ENCODE assay signal across 8 cellular contexts in the genomic region with DNA sequence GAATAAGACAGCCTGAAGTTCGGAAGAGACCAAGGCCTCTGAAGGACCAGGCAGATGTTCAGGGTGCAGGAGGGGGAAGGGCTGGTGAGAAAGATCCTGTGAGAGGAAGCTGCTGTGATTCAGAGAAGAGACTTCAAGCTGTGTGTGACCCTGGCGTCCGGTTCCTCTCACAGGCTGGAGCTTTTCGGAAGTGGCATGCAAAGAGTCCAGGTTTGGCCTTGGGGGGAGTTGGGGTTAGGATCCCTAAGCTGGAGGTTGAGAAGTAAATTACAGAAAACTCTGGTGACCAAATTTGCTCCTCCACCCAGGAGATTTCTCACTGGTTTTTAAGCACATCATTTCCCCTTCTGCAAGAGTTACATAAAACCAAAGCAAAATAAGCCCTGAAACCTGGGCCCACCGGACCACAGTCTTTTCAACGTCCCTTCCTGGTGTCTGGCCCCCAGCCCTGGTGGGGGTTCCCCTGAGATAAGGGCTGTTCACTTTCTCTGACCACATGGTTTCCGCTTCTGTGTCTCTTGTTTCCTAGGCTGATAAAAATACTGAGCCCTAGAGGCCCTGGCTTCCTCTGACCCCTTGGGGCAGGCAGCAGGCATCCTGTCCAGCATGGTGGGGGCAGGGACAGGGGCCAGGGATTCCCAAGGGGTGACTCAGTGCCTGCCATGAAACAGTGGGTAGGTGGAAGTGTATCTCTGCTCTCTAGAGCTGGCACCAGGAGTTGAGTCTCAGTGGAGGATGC. TPM values are rescaled to one million over a fixed set of nuclear protein-coding genes. Genes with fewer than 3 reads are reported as not detected.
A peak's percentile ranks its signal among the peaks of the same experiment; 100 is the strongest.
DNase-seq lines count a peak whose midpoint lies in the region; ATAC-seq, FAIRE-seq and TF ChIP-seq lines count a peak whose summit lies in the region.

No MANE protein-coding gene starts in this region.

- DNase-seq in GM12891 (ENCODE audit: insufficient read length, low spot score) (no peak), GM23338 (ENCODE audit: low spot score) (peak; percentile 15), M059J (ENCODE audit: low read depth) (peak; percentile 98), head of caudate nucleus (peak in 22 of 42 donors; percentile 24 to 68 (median 46)), sigmoid colon (peak; percentile 73), NCI-H446 (lab: John Stamatoyannopoulos, UW) (no peak), NCI-H774 (lab: John Stamatoyannopoulos, UW) (no peak)
- DNase-seq in activated T-cell treated with anti-CD3 and anti-CD28 coated beads, Interleukin-2, amount 50 U/mL, for 48 hours: peak; percentile 78

- H3K4me3 ChIP-seq in GM23338: no peak overlapping the region
- H3K4me3 ChIP-seq in sigmoid colon: no peak overlapping the region

- no peaks in the 10 kb centered on the region for H3K36me3 ChIP-seq in GM23338 (ENCODE audit: insufficient read depth)
- peaks cover 11 to 40% (median 20%) of the 10 kb centered on the region in 4 donors for H3K36me3 ChIP-seq in sigmoid colon

- no peaks in the 10 kb centered on the region for H3K9me2 ChIP-seq in GM23338 (ENCODE audit: insufficient read depth)

- peaks cover 18% of the 10 kb centered on the region for H3K4me1 Mint-ChIP-seq in GM23338

- no peaks in the 10 kb centered on the region for H3K9me3 ChIP-seq in sigmoid colon

- peaks cover 25% of the 10 kb centered on the region for H3K36me3 Mint-ChIP-seq in GM23338 (ENCODE audit: low read depth)

- intact Hi-C loops in head of caudate nucleus (cut with DNase I): no loop called here
- intact Hi-C loops in sigmoid colon (cut with DNase I): no loop called here

- WGBS in sigmoid colon, 2 donors: 43 to 83% methylated on average over 7 of the region's 7 CpGs

- peaks cover 3% of the 10 kb centered on the region for H3K27me3 Mint-ChIP-seq in GM23338 (ENCODE audit: insufficient read depth, low read depth, poor library complexity)

- H4K20me1 ChIP-seq in GM23338 (replicated peaks; ENCODE audit: insufficient read depth): no peaks in the 10 kb centered on the region

- H3K4me1 ChIP-seq in GM23338 (ENCODE audit: insufficient read depth) (peaks cover 3% of the 10 kb centered on the region; the same call in 1 of the 2 replicates), sigmoid colon (peaks cover 0 to 20% (median 5%) of the 10 kb centered on the region in 4 donors)

- no peak for TF ChIP-seq EP300 in sigmoid colon (IDR thresholded peaks at IDR 0.05)

- peak; percentile 61; the same call in 1 of the 2 replicates for TF ChIP-seq POLR2A in GM12891 (IDR thresholded peaks at IDR 0.05; ENCODE audit: low read depth, low read length)
- TF ChIP-seq POLR2A in sigmoid colon (IDR thresholded peaks at IDR 0.05): no peak

- H3K4me2 ChIP-seq in GM23338: no peak overlapping the region

- 0 out of 2 replicates have a peak, but pooled peaks cover 2% of the 10 kb centered on the region for H3F3A ChIP-seq in GM23338 (replicated peaks; ENCODE audit: low read depth)

- H3K9me3 Mint-ChIP-seq in GM23338: no peaks in the 10 kb centered on the region; the same call in 2 of the 3 replicates

- peak; percentile 40; the same call in 2 of the 3 replicates for ATAC-seq in GM23338

- H3K27ac Mint-ChIP-seq in GM23338: no peak overlapping the region

- H2AFZ ChIP-seq in GM23338: no peak overlapping the region

- TF ChIP-seq CTCF in GM23338 (conservative IDR thresholded peaks at IDR 0.05; ENCODE audit: low read depth in 2 of 2) (no peak), sigmoid colon (IDR thresholded peaks at IDR 0.05) (no peak)

- FAIRE-seq in GM12891 (lab: Jason Lieb, UNC): peak; percentile 96

- H3K27me3 ChIP-seq in GM23338 (ENCODE audit: insufficient read depth) (no peaks in the 10 kb centered on the region), sigmoid colon (no peaks in the 10 kb centered on the region)

- H3K4me3 Mint-ChIP-seq in GM23338: no peak overlapping the region; the same call in 2 of the 3 replicates

- H3K27ac ChIP-seq in GM23338 (ENCODE audit: low read depth) (no peak overlapping the region), sigmoid colon (peak overlapping the region; percentile 40 to 55 (median 48))

- H3K79me2 ChIP-seq in GM23338 (replicated peaks; ENCODE audit: insufficient read depth): no peaks in the 10 kb centered on the region

TF ChIP-seq in GM12891, 5 proteins besides CTCF, POLR2A, EP300 and RAD21:
- TF ChIP-seq SPI1 (IDR thresholded peaks at IDR 0.05; ENCODE audit: low read depth, low read length) (peak; percentile 82), PAX5 (IDR thresholded peaks at IDR 0.05; ENCODE audit: insufficient read depth, low read length, severe bottlenecking) (no peak), POU2F2 (IDR thresholded peaks at IDR 0.05; ENCODE audit: low read depth, low read length) (peak; percentile 79; the same call in 1 of the 2 replicates), POLR2AphosphoS5 (IDR thresholded peaks at IDR 0.05; ENCODE audit: low read depth, low read length) (peak; percentile 56), TAF1 (IDR thresholded peaks at IDR 0.05; ENCODE audit: low read depth, low read length) (peak; percentile 75)

TF ChIP-seq in GM23338, 12 proteins besides CTCF, POLR2A, EP300 and RAD21 (continues in another document):
- TF ChIP-seq EZH2phosphoT487 (IDR thresholded peaks at IDR 0.05; ENCODE audit: unreplicated experiment) (no peak), STAT1 (IDR thresholded peaks at IDR 0.05; ENCODE audit: unreplicated experiment) (no peak), JUNB (IDR thresholded peaks at IDR 0.05; ENCODE audit: unreplicated experiment) (no peak)
- TF ChIP-seq, protein P1, sequence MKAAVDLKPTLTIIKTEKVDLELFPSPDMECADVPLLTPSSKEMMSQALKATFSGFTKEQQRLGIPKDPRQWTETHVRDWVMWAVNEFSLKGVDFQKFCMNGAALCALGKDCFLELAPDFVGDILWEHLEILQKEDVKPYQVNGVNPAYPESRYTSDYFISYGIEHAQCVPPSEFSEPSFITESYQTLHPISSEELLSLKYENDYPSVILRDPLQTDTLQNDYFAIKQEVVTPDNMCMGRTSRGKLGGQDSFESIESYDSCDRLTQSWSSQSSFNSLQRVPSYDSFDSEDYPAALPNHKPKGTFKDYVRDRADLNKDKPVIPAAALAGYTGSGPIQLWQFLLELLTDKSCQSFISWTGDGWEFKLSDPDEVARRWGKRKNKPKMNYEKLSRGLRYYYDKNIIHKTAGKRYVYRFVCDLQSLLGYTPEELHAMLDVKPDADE (IDR thresholded peaks at IDR 0.05): no peak
- TF ChIP-seq, protein P2, sequence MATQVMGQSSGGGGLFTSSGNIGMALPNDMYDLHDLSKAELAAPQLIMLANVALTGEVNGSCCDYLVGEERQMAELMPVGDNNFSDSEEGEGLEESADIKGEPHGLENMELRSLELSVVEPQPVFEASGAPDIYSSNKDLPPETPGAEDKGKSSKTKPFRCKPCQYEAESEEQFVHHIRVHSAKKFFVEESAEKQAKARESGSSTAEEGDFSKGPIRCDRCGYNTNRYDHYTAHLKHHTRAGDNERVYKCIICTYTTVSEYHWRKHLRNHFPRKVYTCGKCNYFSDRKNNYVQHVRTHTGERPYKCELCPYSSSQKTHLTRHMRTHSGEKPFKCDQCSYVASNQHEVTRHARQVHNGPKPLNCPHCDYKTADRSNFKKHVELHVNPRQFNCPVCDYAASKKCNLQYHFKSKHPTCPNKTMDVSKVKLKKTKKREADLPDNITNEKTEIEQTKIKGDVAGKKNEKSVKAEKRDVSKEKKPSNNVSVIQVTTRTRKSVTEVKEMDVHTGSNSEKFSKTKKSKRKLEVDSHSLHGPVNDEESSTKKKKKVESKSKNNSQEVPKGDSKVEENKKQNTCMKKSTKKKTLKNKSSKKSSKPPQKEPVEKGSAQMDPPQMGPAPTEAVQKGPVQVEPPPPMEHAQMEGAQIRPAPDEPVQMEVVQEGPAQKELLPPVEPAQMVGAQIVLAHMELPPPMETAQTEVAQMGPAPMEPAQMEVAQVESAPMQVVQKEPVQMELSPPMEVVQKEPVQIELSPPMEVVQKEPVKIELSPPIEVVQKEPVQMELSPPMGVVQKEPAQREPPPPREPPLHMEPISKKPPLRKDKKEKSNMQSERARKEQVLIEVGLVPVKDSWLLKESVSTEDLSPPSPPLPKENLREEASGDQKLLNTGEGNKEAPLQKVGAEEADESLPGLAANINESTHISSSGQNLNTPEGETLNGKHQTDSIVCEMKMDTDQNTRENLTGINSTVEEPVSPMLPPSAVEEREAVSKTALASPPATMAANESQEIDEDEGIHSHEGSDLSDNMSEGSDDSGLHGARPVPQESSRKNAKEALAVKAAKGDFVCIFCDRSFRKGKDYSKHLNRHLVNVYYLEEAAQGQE (IDR thresholded peaks at IDR 0.05; ENCODE audit: unreplicated experiment): no peak

RNA-seq across cellular contexts. Expression of a gene that starts 12.0 kb away (rescaled TPM):
- 268 TPM for polyA plus RNA-seq in GM12891 (2012; ENCODE audit: low read depth, missing spikeins)
- total RNA-seq in GM23338 (2014; rRNA removed; shearing (Covaris generic)): not detected in 2 replicates
- polyA plus RNA-seq in GM23338 (2016; fragmentation: Nextera tagmentation; extraction: Ambion mirVana): not detected in 2 replicates
- total RNA-seq in M059J (2014; rRNA removed; shearing (Covaris generic)): not detected in 2 replicates
- not detected for total RNA-seq in sigmoid colon
- 1 to 10 TPM in 1 of 3 donors, not detected in 2; 3.6 TPM for polyA plus RNA-seq in sigmoid colon

RNA-seq across cellular contexts. Expression of a gene that starts 12.7 kb away (rescaled TPM):
- 19.8 TPM for polyA plus RNA-seq in GM12891 (2012; ENCODE audit: low read depth, missing spikeins)
- total RNA-seq in GM23338 (2014; rRNA removed; shearing (Covaris generic)): 10.1 and 12.3 TPM in 2 replicates
- 8.4 and 9.6 TPM in 2 replicates for polyA plus RNA-seq in GM23338 (2016; fragmentation: Nextera tagmentation; extraction: Ambion mirVana)
- 12.8 and 25.7 TPM in 2 replicates for total RNA-seq in M059J (2014; rRNA removed; shearing (Covaris generic))
- 10 to 100 TPM; 32.5 to 55.1 (median 36.3) TPM for total RNA-seq in sigmoid colon
- polyA plus RNA-seq in sigmoid colon: 10 to 100 TPM; 18.0 to 31.3 (median 25.2) TPM

RNA-seq across cellular contexts. Expression of a gene that starts 13.7 kb away (rescaled TPM):
- polyA plus RNA-seq in GM12891 (2012; ENCODE audit: low read depth, missing spikeins): 4.4 TPM
- 1.6 and 2.4 TPM in 2 replicates for total RNA-seq in GM23338 (2014; rRNA removed; shearing (Covaris generic))
- 2.2 and 2.7 TPM in 2 replicates for polyA plus RNA-seq in GM23338 (2016; fragmentation: Nextera tagmentation; extraction: Ambion mirVana)
- total RNA-seq in M059J (2014; rRNA removed; shearing (Covaris generic)): 0.20 TPM in 1 of 2 replicates, not detected in the other
- 1 to 10 TPM; 2.8 to 9.1 (median 5.0) TPM for total RNA-seq in sigmoid colon
- 1 to 10 TPM in 1 of 3 donors, not detected in 2; 3.0 TPM for polyA plus RNA-seq in sigmoid colon

RNA-seq across cellular contexts. Expression of a gene that starts 15.2 kb away (rescaled TPM):
- 36.5 TPM for polyA plus RNA-seq in GM12891 (2012; ENCODE audit: low read depth, missing spikeins)
- not detected in 2 replicates for total RNA-seq in GM23338 (2014; rRNA removed; shearing (Covaris generic))
- polyA plus RNA-seq in GM23338 (2016; fragmentation: Nextera tagmentation; extraction: Ambion mirVana) (0.11 TPM in 1 of 2 replicates, not detected in the other), sigmoid colon (1 to 10 TPM in 1 of 3 donors, under 1 TPM in 2; 0.60 to 2.6 (median 0.92) TPM)
- 0.47 and 0.62 TPM in 2 replicates for total RNA-seq in M059J (2014; rRNA removed; shearing (Covaris generic))
- total RNA-seq in sigmoid colon: under 1 TPM in 1 of 4 donors, not detected in 3; 0.33 TPM

RNA-seq across cellular contexts. Expression of a gene that starts 18.3 kb away (rescaled TPM):
- polyA plus RNA-seq in GM12891 (2012; ENCODE audit: low read depth, missing spikeins): 319 TPM
- 849 and 866 TPM in 2 replicates for total RNA-seq in GM23338 (2014; rRNA removed; shearing (Covaris generic))
- polyA plus RNA-seq in GM23338 (2016; fragmentation: Nextera tagmentation; extraction: Ambion mirVana): 341 and 357 TPM in 2 replicates
- 351 and 506 TPM in 2 replicates for total RNA-seq in M059J (2014; rRNA removed; shearing (Covaris generic))
- total RNA-seq in sigmoid colon: 100 to 1,000 TPM; 211 to 301 (median 239) TPM
- polyA plus RNA-seq in sigmoid colon: 100 to 1,000 TPM; 130 to 293 (median 153) TPM

Comparison
In these comparisons a context has a peak if more than half of its experiments do, and no peak if none do; other contexts are left out.
1. DNase-seq: peak in GM23338 (single experiment), M059J (single experiment), activated T-cell treated with anti-CD3 and anti-CD28 coated beads, Interleukin-2, amount 50 U/mL, for 48 hours (2 of 2), head of caudate nucleus (22 of 42) and sigmoid colon (single experiment); none in GM12891 (single experiment), NCI-H446 (0 of 2) and NCI-H774 (single experiment).